In genomic region chr11:119322360-119322739, GRCh38 we compare ENCODE assay signal across 11 cellular contexts. TPM values are rescaled to one million over a fixed set of nuclear protein-coding genes. Genes with fewer than 3 reads are reported as not detected.
A peak's percentile ranks its signal among the peaks of the same experiment; 100 is the strongest.
DNase-seq lines count a peak whose midpoint lies in the region; ATAC-seq, FAIRE-seq and TF ChIP-seq lines count a peak whose summit lies in the region.
"Had no signal": no experiment of that assay in that cellular context is flagged by ENCODE, and none has a peak within 500 bp of the region (broad histone marks: within the 10 kb centered on the region; RNA-seq: fewer than 3 reads in every experiment).

No MANE protein-coding gene starts in this region.

- H3K27ac ChIP-seq in heart left ventricle (peak overlapping the region; percentile 85 to 99 (median 92)), Panc1 (ENCODE audit: low read length) (peak overlapping the region; percentile 2; the same call in 1 of the 2 replicates), transverse colon (peak overlapping the region; percentile 82 to 97 (median 87))

- peak in 4 of 12 donors; percentile 6 to 18 (median 10) for TF ChIP-seq CTCF in heart left ventricle (IDR thresholded peaks at IDR 0.05)
- TF ChIP-seq CTCF in Panc1 (IDR thresholded peaks at IDR 0.05): no peak
- TF ChIP-seq CTCF in fibroblast of villous mesenchyme (IDR thresholded peaks at IDR 0.05; ENCODE audit: insufficient read depth, low read depth, low read length): peak; percentile 26
- no peak for TF ChIP-seq CTCF in transverse colon (IDR thresholded peaks at IDR 0.05)
- TF ChIP-seq CTCF in D721Med (IDR thresholded peaks at IDR 0.05; ENCODE audit: insufficient read depth, missing control alignments): no peak

- WGBS in heart left ventricle, 4 donors: 37 to 53% (median 45%) methylated on average over 6 of the region's 6 CpGs
- 61 to 76% methylated on average over 6 of the region's 6 CpGs for WGBS in transverse colon (ENCODE audit: low coverage in 1 of 2), 2 donors

- DNase-seq in heart left ventricle (no peak), left ventricle myocardium superior (no peak), Panc1 (ENCODE audit: low read depth, low spot score) (no peak), fibroblast of villous mesenchyme (ENCODE audit: low read depth) (peak; percentile 34), transverse colon (no peak), D721Med (ENCODE audit: insufficient read length, low spot score) (no peak), kidney tubule cell (ENCODE audit: low spot score) (no peak)
- DNase-seq in activated T-cell treated with anti-CD3 and anti-CD28 coated beads, Interleukin-2, amount 50 U/mL, for 48 hours: no peak
- DNase-seq: BE2C, naive B cell, NCI-H510A had no signal

- H3K36me3 ChIP-seq in heart left ventricle (no peaks in the 10 kb centered on the region), Panc1 (ENCODE audit: control insufficient read depth, insufficient read depth, low read length) (no peaks in the 10 kb centered on the region), transverse colon (no peaks in the 10 kb centered on the region)
- H3K36me3 ChIP-seq: BE2C had no signal

- H3K9me3 ChIP-seq in heart left ventricle (no peaks in the 10 kb centered on the region), Panc1 (ENCODE audit: control insufficient read depth, insufficient read depth, low read depth, low read length) (no peaks in the 10 kb centered on the region), transverse colon (no peaks in the 10 kb centered on the region)
- H3K9me3 ChIP-seq: BE2C had no signal

- in situ Hi-C loops in Panc1 (cut with HindIII; ENCODE audit: low pct_unique_long_range_greater_than_20kb, low sequenced_read_pairs) (no loop called here), transverse colon (cut with MboI; ENCODE audit: low pct_ligation_motif_present in 1 of 4, low pct_unique_long_range_greater_than_20kb in 1 of 4, low sequenced_read_pairs in 3 of 4) (no loop called here)

- CTCF ChIA-PET in Panc1 (lab: Charles Lee): interaction anchor here (0.6 to 4.6 kb wide), 6 partner anchors 16 to 517 kb away, joined by 3 to 43 read pairs (median 6); partner anchors contain the start of gene CBL

- H3K4me3 ChIP-seq in heart left ventricle (peak overlapping the region in 7 of 12 donors; percentile 40 to 68 (median 63)), Panc1 (ENCODE audit: low read depth in 2 of 2, low read length in 2 of 2) (peak overlapping the region in 1 of 2 experiments; percentile 68; a peak in 1 of 4 replicates), fibroblast of villous mesenchyme (ENCODE audit: low read depth, low read length) (no peak overlapping the region), transverse colon (no peak overlapping the region)

- BruUV-seq in Panc1 (replicated peaks; lab: Mats Ljungman, UMichigan): no TSS peak

- intact Hi-C loops in heart left ventricle (cut with DNase I) (loop anchor here in 9 of 10 donors (2.0 to 10.0 kb wide), 4 partner anchors 115 to 120 kb away; partner anchors contain the start of gene CBL (in 8 of the 9)), left ventricle myocardium superior (cut with micrococcal nuclease) (no loop called here), Panc1 (cut with micrococcal nuclease; ENCODE audit: unreplicated experiment) (loop anchor here (2.0 to 5.0 kb wide), 3 partner anchors 120 to 222 kb away; partner anchors contain the start of genes ABCG4 and DPAGT1), transverse colon (cut with DNase I; ENCODE audit: low total_unique reads) (loop anchor here (5.0 kb wide), 1 partner anchor 115 kb away; the partner anchor contains the start of gene CBL)

- no peak for FAIRE-seq in D721Med (lab: Jason Lieb, UNC)

- TF ChIP-seq POLR2A in heart left ventricle (IDR thresholded peaks at IDR 0.05): no peak
- TF ChIP-seq POLR2A in transverse colon (IDR thresholded peaks at IDR 0.05): no peak

- ATAC-seq in heart left ventricle (no peak), left ventricle myocardium superior (no peak), Panc1 (no peak)

- POLR2A ChIA-PET in Panc1 (lab: Charles Lee): interaction anchor here (0.7 kb wide), 2 partner anchors 262 to 519 kb away, joined by 3 to 5 read pairs; no protein-coding TSS in a partner anchor

- TF ChIP-seq EP300 in transverse colon (IDR thresholded peaks at IDR 0.05; ENCODE audit: low read depth): no peak

- peaks cover 0 to 65% (median 49%) of the 10 kb centered on the region in 12 donors for H3K4me1 ChIP-seq in heart left ventricle
- peaks cover 41% of the 10 kb centered on the region for H3K4me1 ChIP-seq in Panc1 (ENCODE audit: control insufficient read depth, insufficient read depth, low read length)
- peaks cover 25 to 48% (median 41%) of the 10 kb centered on the region in 4 donors for H3K4me1 ChIP-seq in transverse colon

- H3K27me3 ChIP-seq in heart left ventricle: peaks cover 0 to 16% (median 0%) of the 10 kb centered on the region in 9 donors
- no peaks in the 10 kb centered on the region for H3K27me3 ChIP-seq in Panc1 (ENCODE audit: control insufficient read depth, insufficient read depth, low read length)
- peaks cover 36% of the 10 kb centered on the region for H3K27me3 ChIP-seq in transverse colon
- H3K27me3 ChIP-seq: BE2C had no signal

RNA-seq across cellular contexts. Expression of gene MCAM, which starts 5.4 kb away (rescaled TPM):
- total RNA-seq in heart left ventricle (100 to 1,000 TPM in 6 of 9 donors, 10 to 100 TPM in 3; 46.7 to 380 (median 110) TPM), left ventricle myocardium superior (44.7 TPM), Panc1 (2021; ENCODE audit: unreplicated experiment) (27.2 TPM), fibroblast of villous mesenchyme (77.3 and 86.4 TPM in 2 replicates), transverse colon (100 to 1,000 TPM in 3 of 4 donors, 10 to 100 TPM in 1; 87.4 to 466 (median 150) TPM)
- 100 to 1,000 TPM in 1 of 2 donors, 10 to 100 TPM in 1; 31.9 to 108 TPM for polyA plus RNA-seq in heart left ventricle
- 27.9 TPM for polyA plus RNA-seq in Panc1 (2012; ENCODE audit: insufficient read length)

RNA-seq across cellular contexts. Expression of gene RNF26, which starts 12.0 kb away (rescaled TPM):
- total RNA-seq in heart left ventricle (10 to 100 TPM in 8 of 9 donors, 1 to 10 TPM in 1; 8.1 to 22.4 (median 11.8) TPM), left ventricle myocardium superior (13.2 TPM), Panc1 (2021; ENCODE audit: unreplicated experiment) (69.0 TPM), fibroblast of villous mesenchyme (5.2 and 5.8 TPM in 2 replicates), transverse colon (10 to 100 TPM; 10.0 to 27.3 (median 13.9) TPM)
- polyA plus RNA-seq in heart left ventricle: 10 to 100 TPM in 1 of 2 donors, 1 to 10 TPM in 1; 6.2 to 17.6 TPM
- polyA plus RNA-seq in Panc1 (2012; ENCODE audit: insufficient read length): 58.5 TPM

RNA-seq across cellular contexts. Expression of gene C1QTNF5, which starts 18.3 kb away (rescaled TPM):
- 10 to 100 TPM; 12.9 to 47.1 (median 19.8) TPM for total RNA-seq in heart left ventricle
- polyA plus RNA-seq in heart left ventricle: 10 to 100 TPM; 20.0 to 23.9 TPM
- total RNA-seq in left ventricle myocardium superior: 14.4 TPM
- not detected for total RNA-seq in Panc1 (2021; ENCODE audit: unreplicated experiment)
- polyA plus RNA-seq in Panc1 (2012; ENCODE audit: insufficient read length): not detected
- 6.5 and 13.5 TPM in 2 replicates for total RNA-seq in fibroblast of villous mesenchyme
- 10 to 100 TPM in 2 of 4 donors, 1 to 10 TPM in 2; 7.6 to 20.5 (median 11.4) TPM for total RNA-seq in transverse colon

RNA-seq across cellular contexts. Expression of gene MFRP, which starts 24.2 kb away (rescaled TPM):
- not detected for total RNA-seq in heart left ventricle
- under 1 TPM in 1 of 2 donors, not detected in 1; 0.04 TPM for polyA plus RNA-seq in heart left ventricle
- not detected for total RNA-seq in left ventricle myocardium superior
- total RNA-seq in Panc1 (2021; ENCODE audit: unreplicated experiment): not detected
- not detected for polyA plus RNA-seq in Panc1 (2012; ENCODE audit: insufficient read length)
- total RNA-seq in fibroblast of villous mesenchyme: under 0.01 TPM in 1 of 2 replicates, not detected in the other
- under 1 TPM in 1 of 4 donors, not detected in 3; 0.32 TPM for total RNA-seq in transverse colon

RNA-seq across cellular contexts. Expression of gene USP2, which starts 59.1 kb away (rescaled TPM):
- total RNA-seq in heart left ventricle (100 to 1,000 TPM in 7 of 9 donors, 10 to 100 TPM in 2; 53.7 to 138 (median 108) TPM), left ventricle myocardium superior (173 TPM), Panc1 (2021; ENCODE audit: unreplicated experiment) (3.1 TPM), fibroblast of villous mesenchyme (under 0.01 and 0.43 TPM in 2 replicates), transverse colon (10 to 100 TPM in 3 of 4 donors, 1 to 10 TPM in 1; 9.8 to 26.6 (median 22.7) TPM)
- polyA plus RNA-seq in heart left ventricle: 10 to 100 TPM; 62.3 to 79.9 TPM
- polyA plus RNA-seq in Panc1 (2012; ENCODE audit: insufficient read length): 2.3 TPM

Comparison
In these comparisons a context has a peak if more than half of its experiments do, and no peak if none do; other contexts are left out.
1. H3K27ac ChIP-seq: peak in every context shown above with its lines; median percentile 92 in heart left ventricle; 87 in transverse colon; 2 in Panc1.
2. H3K4me3 ChIP-seq: peak in heart left ventricle (7 of 12); none in fibroblast of villous mesenchyme (single experiment) and transverse colon (0 of 4).